In the genomic region with DNA sequence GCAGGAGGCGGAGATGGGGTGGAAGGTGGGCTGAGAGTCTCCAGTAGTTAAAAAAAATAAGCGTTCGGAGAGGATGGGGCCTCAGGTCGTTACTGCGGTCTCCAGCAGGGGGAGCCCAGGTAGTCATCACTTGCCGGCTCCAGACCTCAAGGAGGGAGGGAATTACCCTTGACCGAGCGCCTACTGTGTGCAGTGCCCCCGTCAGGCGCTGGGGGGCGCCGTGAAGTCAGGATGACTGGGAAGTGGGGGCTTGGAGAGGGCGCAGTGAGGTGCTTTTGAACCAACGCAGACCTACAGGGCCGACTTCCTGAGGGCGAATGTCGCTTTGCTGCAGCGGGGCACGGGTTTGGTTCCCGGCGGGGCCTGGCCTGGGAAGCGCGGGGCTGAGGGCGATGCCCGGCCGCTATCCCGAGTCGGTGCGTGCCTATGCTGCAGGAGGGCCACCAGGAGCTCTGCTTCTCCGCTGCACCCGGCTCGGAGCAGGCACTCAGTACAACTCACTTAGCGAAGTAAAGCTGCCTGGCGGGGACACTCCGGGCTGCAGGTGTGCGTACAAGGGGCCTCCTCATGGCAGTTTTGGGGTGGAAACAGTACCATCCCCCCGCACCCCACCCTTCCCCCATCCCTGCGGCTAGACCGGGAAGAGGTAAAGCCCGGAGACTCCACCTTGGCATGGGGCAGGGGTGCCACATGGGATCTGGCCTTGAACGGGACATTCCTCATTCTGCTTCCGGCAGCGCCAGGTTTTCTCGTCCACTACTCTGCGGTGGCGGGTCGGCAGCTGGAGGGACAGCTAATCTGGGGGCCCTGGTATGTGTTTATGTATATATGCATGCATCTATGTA, we compare ENCODE assay signal across 1 cellular context.
TF ChIP-seq lines count a peak whose summit lies in the region.

No MANE protein-coding gene starts in this region.

TF ChIP-seq in HepG2, 621 proteins besides CTCF, POLR2A, EP300 and RAD21 (continued from another document and continues in another):
- TF ChIP-seq LRRFIP1 (CRISPR knock-in tag; conservative IDR thresholded peaks at IDR 0.05) (no peak), TGIF2 (CRISPR knock-in tag; IDR thresholded peaks at IDR 0.05) (no peak), ZNF672 (CRISPR knock-in tag; IDR thresholded peaks at IDR 0.05) (no peak), ZNF768 (CRISPR knock-in tag; IDR thresholded peaks at IDR 0.05) (0 out of 2 replicates have a peak, but pooled peaks have one; percentile 14), ZMYM4 (CRISPR knock-in tag; IDR thresholded peaks at IDR 0.05) (0 out of 2 replicates have a peak, but pooled peaks have one; percentile 12), SOX5 (CRISPR knock-in tag; IDR thresholded peaks at IDR 0.05; ENCODE audit: borderline replicate concordance) (no peak), ZNF432 (CRISPR knock-in tag; IDR thresholded peaks at IDR 0.05; ENCODE audit: borderline replicate concordance) (no peak), TFE3 (CRISPR knock-in tag; IDR thresholded peaks at IDR 0.05) (no peak), PRDM15 (CRISPR knock-in tag; IDR thresholded peaks at IDR 0.05) (peak; percentile 89), SCMH1 (CRISPR knock-in tag; IDR thresholded peaks at IDR 0.05; ENCODE audit: borderline replicate concordance) (no peak), ZBTB21 (CRISPR knock-in tag; IDR thresholded peaks at IDR 0.05) (no peak), ZNF460 (CRISPR knock-in tag; IDR thresholded peaks at IDR 0.05; ENCODE audit: borderline replicate concordance) (no peak), ZNF354B (CRISPR knock-in tag; IDR thresholded peaks at IDR 0.05) (no peak), ARNT2 (CRISPR knock-in tag; IDR thresholded peaks at IDR 0.05; ENCODE audit: low read depth) (no peak), KDM2A (CRISPR knock-in tag; IDR thresholded peaks at IDR 0.05; ENCODE audit: borderline replicate concordance, low read depth) (peak; percentile 33; the same call in 1 of the 2 replicates), IRF2 (CRISPR knock-in tag; IDR thresholded peaks at IDR 0.05) (no peak), CEBPB (IDR thresholded peaks at IDR 0.05; ENCODE audit: borderline replicate concordance, low read depth, low read length) (no peak), GATAD1 (CRISPR knock-in tag; IDR thresholded peaks at IDR 0.05) (no peak), PAF1 (CRISPR knock-in tag; IDR thresholded peaks at IDR 0.05) (no peak), RELA (CRISPR knock-in tag; IDR thresholded peaks at IDR 0.05) (0 out of 2 replicates have a peak, but pooled peaks have one; percentile 33), HMG20A (CRISPR knock-in tag; IDR thresholded peaks at IDR 0.05; ENCODE audit: borderline replicate concordance) (no peak), SNAI1 (CRISPR knock-in tag; IDR thresholded peaks at IDR 0.05; ENCODE audit: borderline replicate concordance) (no peak), RXRB (CRISPR knock-in tag; IDR thresholded peaks at IDR 0.05; ENCODE audit: borderline replicate concordance) (no peak), HOXA5 (CRISPR knock-in tag; IDR thresholded peaks at IDR 0.05) (no peak), HDAC2 (CRISPR knock-in tag; IDR thresholded peaks at IDR 0.05) (peak; percentile 22; the same call in 1 of the 2 replicates), GABPB1 (CRISPR knock-in tag; IDR thresholded peaks at IDR 0.05) (peak; percentile 24; the same call in 1 of the 2 replicates), SRSF9 (IDR thresholded peaks at IDR 0.05; ENCODE audit: borderline replicate concordance, insufficient read depth, low read depth, low read length, poor library complexity, severe bottlenecking) (no peak), TEAD3 (CRISPR knock-in tag; optimal IDR thresholded peaks at IDR 0.05; ENCODE audit: borderline replicate concordance) (no peak), ZNF605 (CRISPR knock-in tag; IDR thresholded peaks at IDR 0.05) (no peak), HNF4A (CRISPR knock-in tag; IDR thresholded peaks at IDR 0.05) (no peak), ATF3 (CRISPR knock-in tag; IDR thresholded peaks at IDR 0.05) (no peak), MIXL1 (CRISPR knock-in tag; IDR thresholded peaks at IDR 0.05) (no peak), USF2 (IDR thresholded peaks at IDR 0.05; ENCODE audit: low read depth, low read length) (no peak), USF2 (CRISPR knock-in tag; IDR thresholded peaks at IDR 0.05; ENCODE audit: borderline replicate concordance) (no peak), CBX5 (CRISPR knock-in tag; IDR thresholded peaks at IDR 0.05; ENCODE audit: borderline replicate concordance) (peak; percentile 34; the same call in 1 of the 2 replicates), ZNF607 (CRISPR knock-in tag; IDR thresholded peaks at IDR 0.05; ENCODE audit: borderline replicate concordance) (no peak), ATRX (CRISPR knock-in tag; IDR thresholded peaks at IDR 0.05; ENCODE audit: borderline replicate concordance) (no peak), MIER3 (CRISPR knock-in tag; IDR thresholded peaks at IDR 0.05; ENCODE audit: borderline replicate concordance) (no peak), ZNF383 (CRISPR knock-in tag; IDR thresholded peaks at IDR 0.05; ENCODE audit: borderline replicate concordance) (no peak), SIN3B (IDR thresholded peaks at IDR 0.05; ENCODE audit: low read length) (no peak), MIER2 (CRISPR knock-in tag; IDR thresholded peaks at IDR 0.05) (peak; percentile 90), ZBTB7A (CRISPR knock-in tag; IDR thresholded peaks at IDR 0.05) (no peak), TCF7 (IDR thresholded peaks at IDR 0.05; ENCODE audit: low read depth) (no peak)
- TF ChIP-seq, protein P1, sequence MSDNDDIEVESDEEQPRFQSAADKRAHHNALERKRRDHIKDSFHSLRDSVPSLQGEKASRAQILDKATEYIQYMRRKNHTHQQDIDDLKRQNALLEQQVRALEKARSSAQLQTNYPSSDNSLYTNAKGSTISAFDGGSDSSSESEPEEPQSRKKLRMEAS (IDR thresholded peaks at IDR 0.05), result peak; percentile 19; the same call in 1 of the 2 replicates
- TF ChIP-seq, protein P2, sequence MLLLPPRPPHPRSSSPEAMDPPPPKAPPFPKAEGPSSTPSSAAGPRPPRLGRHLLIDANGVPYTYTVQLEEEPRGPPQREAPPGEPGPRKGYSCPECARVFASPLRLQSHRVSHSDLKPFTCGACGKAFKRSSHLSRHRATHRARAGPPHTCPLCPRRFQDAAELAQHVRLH (CRISPR knock-in tag; IDR thresholded peaks at IDR 0.05; ENCODE audit: borderline replicate concordance, low read depth), result no peak
- TF ChIP-seq, protein P3, sequence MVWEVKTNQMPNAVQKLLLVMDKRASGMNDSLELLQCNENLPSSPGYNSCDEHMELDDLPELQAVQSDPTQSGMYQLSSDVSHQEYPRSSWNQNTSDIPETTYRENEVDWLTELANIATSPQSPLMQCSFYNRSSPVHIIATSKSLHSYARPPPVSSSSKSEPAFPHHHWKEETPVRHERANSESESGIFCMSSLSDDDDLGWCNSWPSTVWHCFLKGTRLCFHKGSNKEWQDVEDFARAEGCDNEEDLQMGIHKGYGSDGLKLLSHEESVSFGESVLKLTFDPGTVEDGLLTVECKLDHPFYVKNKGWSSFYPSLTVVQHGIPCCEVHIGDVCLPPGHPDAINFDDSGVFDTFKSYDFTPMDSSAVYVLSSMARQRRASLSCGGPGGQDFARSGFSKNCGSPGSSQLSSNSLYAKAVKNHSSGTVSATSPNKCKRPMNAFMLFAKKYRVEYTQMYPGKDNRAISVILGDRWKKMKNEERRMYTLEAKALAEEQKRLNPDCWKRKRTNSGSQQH (CRISPR knock-in tag; IDR thresholded peaks at IDR 0.05; ENCODE audit: low read depth), result no peak
- TF ChIP-seq, protein P4, sequence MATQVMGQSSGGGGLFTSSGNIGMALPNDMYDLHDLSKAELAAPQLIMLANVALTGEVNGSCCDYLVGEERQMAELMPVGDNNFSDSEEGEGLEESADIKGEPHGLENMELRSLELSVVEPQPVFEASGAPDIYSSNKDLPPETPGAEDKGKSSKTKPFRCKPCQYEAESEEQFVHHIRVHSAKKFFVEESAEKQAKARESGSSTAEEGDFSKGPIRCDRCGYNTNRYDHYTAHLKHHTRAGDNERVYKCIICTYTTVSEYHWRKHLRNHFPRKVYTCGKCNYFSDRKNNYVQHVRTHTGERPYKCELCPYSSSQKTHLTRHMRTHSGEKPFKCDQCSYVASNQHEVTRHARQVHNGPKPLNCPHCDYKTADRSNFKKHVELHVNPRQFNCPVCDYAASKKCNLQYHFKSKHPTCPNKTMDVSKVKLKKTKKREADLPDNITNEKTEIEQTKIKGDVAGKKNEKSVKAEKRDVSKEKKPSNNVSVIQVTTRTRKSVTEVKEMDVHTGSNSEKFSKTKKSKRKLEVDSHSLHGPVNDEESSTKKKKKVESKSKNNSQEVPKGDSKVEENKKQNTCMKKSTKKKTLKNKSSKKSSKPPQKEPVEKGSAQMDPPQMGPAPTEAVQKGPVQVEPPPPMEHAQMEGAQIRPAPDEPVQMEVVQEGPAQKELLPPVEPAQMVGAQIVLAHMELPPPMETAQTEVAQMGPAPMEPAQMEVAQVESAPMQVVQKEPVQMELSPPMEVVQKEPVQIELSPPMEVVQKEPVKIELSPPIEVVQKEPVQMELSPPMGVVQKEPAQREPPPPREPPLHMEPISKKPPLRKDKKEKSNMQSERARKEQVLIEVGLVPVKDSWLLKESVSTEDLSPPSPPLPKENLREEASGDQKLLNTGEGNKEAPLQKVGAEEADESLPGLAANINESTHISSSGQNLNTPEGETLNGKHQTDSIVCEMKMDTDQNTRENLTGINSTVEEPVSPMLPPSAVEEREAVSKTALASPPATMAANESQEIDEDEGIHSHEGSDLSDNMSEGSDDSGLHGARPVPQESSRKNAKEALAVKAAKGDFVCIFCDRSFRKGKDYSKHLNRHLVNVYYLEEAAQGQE (IDR thresholded peaks at IDR 0.05; ENCODE audit: borderline replicate concordance in 1 of 2, low read depth in 1 of 2, low read length in 2 of 2), result peak in 1 of 2 experiments; percentile 64; a peak in 2 of 4 replicates
